In genomic region chr16:55184619-55185018, GRCh38 we compare ENCODE assay signal across 8 cellular contexts.
"Had no signal": no experiment of that assay in that cellular context is flagged by ENCODE, and none has a peak within 500 bp of the region (broad histone marks: within the 10 kb centered on the region; RNA-seq: fewer than 3 reads in every experiment).

No MANE protein-coding gene starts in this region.

- ATAC-seq: HCT116, K562 had no signal

- H3K4me1 ChIP-seq: HAP-1 had no signal

- H3K36me3 ChIP-seq: HAP-1 had no signal

- H3K9ac ChIP-seq: GM23248 had no signal

- H3K27ac ChIP-seq: GM23248 had no signal

- H3K4me3 ChIP-seq: GM23248, HAP-1, K562 had no signal

- H3K27ac Mint-ChIP-seq: HFFc6 had no signal

- H3K4me3 Mint-ChIP-seq: HFFc6 had no signal

- H2AFZ ChIP-seq: GM23248 had no signal

- H3K9me3 ChIP-seq: HAP-1 had no signal

- DNase-seq: GM23248, GOT3, HFFc6, IMR-90, KG1 had no signal
